Comparison of ENCODE assay signal across 29 cellular contexts in genomic region chr3:129699635-129700034, GRCh38.
DNase-seq lines count a peak whose midpoint lies in the region; ATAC-seq, FAIRE-seq and TF ChIP-seq lines count a peak whose summit lies in the region.
"Had no signal": no experiment of that assay in that cellular context is flagged by ENCODE, and none has a peak within 500 bp of the region (broad histone marks: within the 10 kb centered on the region; RNA-seq: fewer than 3 reads in every experiment).

No MANE protein-coding gene starts in this region.

- intact Hi-C loops in K562 (cut with micrococcal nuclease) (no loop called here), MCF 10A (cut with micrococcal nuclease) (no loop called here)

- H3K27me3 Mint-ChIP-seq in neural progenitor cell (ENCODE audit: insufficient read depth, low read depth): no peaks in the 10 kb centered on the region
- no peaks in the 10 kb centered on the region for H3K27me3 Mint-ChIP-seq in MCF 10A (ENCODE audit: insufficient read depth, unreplicated experiment)

- CTCF ChIA-PET in K562 (lab: Yijun Ruan, JAX; ENCODE audit: low intra/inter-chr PET ratio) (no interaction called here), MCF 10A (lab: Yijun Ruan, JAX) (interaction anchor here (0.6 to 1.0 kb wide), 2 partner anchors 24 to 126 kb away, joined by 3 read pairs; no protein-coding TSS in a partner anchor)

- in situ Hi-C loops in K562 (cut with MboI): no loop called here

- no peak for TF ChIP-seq RAD21 in K562 (CRISPR knock-in tag; conservative IDR thresholded peaks at IDR 0.05 in 1 of 2, IDR thresholded peaks at IDR 0.05 in 1 of 2)

- H3K4me3 Mint-ChIP-seq in neural progenitor cell (no peak overlapping the region), MCF 10A (ENCODE audit: unreplicated experiment) (no peak overlapping the region)
- H3K4me3 Mint-ChIP-seq: CD14-positive monocyte, HFFc6 had no signal

- H3F3A ChIP-seq in neural progenitor cell (ENCODE audit: low read depth): peaks cover 58% of the 10 kb centered on the region

- no TSS peak for BruUV-seq in K562 (replicated peaks; lab: Mats Ljungman, UMichigan)
- BruUV-seq in MCF 10A (replicated peaks; lab: Mats Ljungman, UMichigan): no TSS peak

- H3K9ac ChIP-seq in K562 (ENCODE audit: insufficient read depth in 1 of 2, low read depth in 2 of 2, low read length in 2 of 2): peak overlapping the region in 1 of 2 experiments; percentile 80; a peak in 2 of 4 replicates
- H3K9ac ChIP-seq in neural progenitor cell: no peak overlapping the region
- H3K9ac ChIP-seq: GM23248, KMS-11 had no signal

- H3K4me2 ChIP-seq in K562 (ENCODE audit: insufficient read depth, low read length) (peak overlapping the region; percentile 57), neural progenitor cell (peak overlapping the region; percentile 37)
- H3K4me2 ChIP-seq: KMS-11 had no signal

- H3K9me3 ChIP-seq in K562 (replicated peaks; ENCODE audit: control insufficient read depth, insufficient read depth, low read depth, low read length) (0 out of 2 replicates have a peak, but pooled peaks cover 2% of the 10 kb centered on the region), neural progenitor cell (ENCODE audit: low read depth) (no peaks in the 10 kb centered on the region)
- H3K9me3 ChIP-seq: BE2C had no signal

- ATAC-seq in K562: peak; percentile 81
- ATAC-seq: PC-3, SK-N-SH treated with all-trans-retinoic acid at 6 μM for 48 hours had no signal

- H4K20me1 ChIP-seq in K562 (replicated peaks; ENCODE audit: control insufficient read depth, insufficient read depth, low read length): no peaks in the 10 kb centered on the region
- peaks cover 20% of the 10 kb centered on the region for H4K20me1 ChIP-seq in neural progenitor cell (ENCODE audit: low read depth)

- peaks cover 24% of the 10 kb centered on the region for H3K4me1 Mint-ChIP-seq in neural progenitor cell
- peaks cover 24% of the 10 kb centered on the region for H3K4me1 Mint-ChIP-seq in MCF 10A (ENCODE audit: insufficient read depth, unreplicated experiment)

- no peak for TF ChIP-seq EP300 in K562 (IDR thresholded peaks at IDR 0.05; ENCODE audit: low read length)

- H3K9me3 Mint-ChIP-seq in neural progenitor cell (peaks cover 31% of the 10 kb centered on the region), MCF 10A (ENCODE audit: unreplicated experiment) (peaks cover 7% of the 10 kb centered on the region)

- TF ChIP-seq CTCF in K562 (IDR thresholded peaks at IDR 0.05 in 2 of 3, conservative IDR thresholded peaks at IDR 0.05 in 1 of 3; ENCODE audit: insufficient read depth in 2 of 3, low read depth in 1 of 3, low read length in 3 of 3) (no peak), neural progenitor cell (IDR thresholded peaks at IDR 0.05) (no peak), MCF 10A (IDR thresholded peaks at IDR 0.05; ENCODE audit: unreplicated experiment) (no peak)

- peak overlapping the region; percentile 44 for H3K27ac Mint-ChIP-seq in neural progenitor cell
- no peak overlapping the region for H3K27ac Mint-ChIP-seq in MCF 10A (ENCODE audit: low read depth, unreplicated experiment)
- H3K27ac Mint-ChIP-seq: HFFc6 had no signal

- H3K9me1 ChIP-seq in K562 (ENCODE audit: control insufficient read depth, insufficient read depth, low read length): no peaks in the 10 kb centered on the region

- FAIRE-seq in K562 (lab: Jason Lieb, UNC): no peak
- FAIRE-seq: HTR-8/SVneo had no signal

- no peak for TF ChIP-seq POLR2A in K562 (conservative IDR thresholded peaks at IDR 0.05)

- POLR2A ChIA-PET in K562 (lab: Yijun Ruan, JAX): interaction anchor here (2.0 kb wide), 1 partner anchor 10 kb away, joined by 7 read pairs; no protein-coding TSS in a partner anchor
- POLR2A ChIA-PET in MCF 10A (lab: Yijun Ruan, JAX): interaction anchor here (0.5 to 1.4 kb wide), 3 partner anchors 10 to 50 kb away, joined by 3 to 4 read pairs (median 3); no protein-coding TSS in a partner anchor

- H3K36me3 Mint-ChIP-seq in neural progenitor cell (peaks cover 30% of the 10 kb centered on the region), MCF 10A (ENCODE audit: insufficient read depth, unreplicated experiment) (peaks cover 5% of the 10 kb centered on the region)

- H3K27me3 ChIP-seq in K562 (ENCODE audit: control insufficient read depth in 2 of 2, insufficient read depth in 2 of 2, low read length in 2 of 2): no peaks in the 10 kb centered on the region
- no peaks in the 10 kb centered on the region for H3K27me3 ChIP-seq in neural progenitor cell
- H3K27me3 ChIP-seq: BE2C, SJCRH30 had no signal

- H3K4me1 ChIP-seq in K562 (replicated peaks in 1 of 2; ENCODE audit: control insufficient read depth in 2 of 2, insufficient read depth in 2 of 2, low read length in 2 of 2) (peaks cover 3 to 4% of the 10 kb centered on the region in 2 experiments; a peak in 4 of 5 replicates), neural progenitor cell (peaks cover 49% of the 10 kb centered on the region)

- no peaks in the 10 kb centered on the region; the same call in 2 of the 3 replicates for H3K79me2 ChIP-seq in K562 (ENCODE audit: control insufficient read depth, insufficient read depth, low read length)
- peaks cover 31% of the 10 kb centered on the region for H3K79me2 ChIP-seq in neural progenitor cell (ENCODE audit: low read depth)

- H3K36me3 ChIP-seq in K562 (ENCODE audit: control insufficient read depth, insufficient read depth, low read length) (no peaks in the 10 kb centered on the region), neural progenitor cell (no peaks in the 10 kb centered on the region)
- H3K36me3 ChIP-seq: BE2C, HAP-1, SJCRH30 had no signal

- H3K4me3 ChIP-seq in K562 (no peak overlapping the region; the same call in 1 of the 2 replicates), neural progenitor cell (no peak overlapping the region)
- H3K4me3 ChIP-seq: GM23248, HAP-1, SJCRH30 had no signal

- DNase-seq in NCI-H82 (lab: John Stamatoyannopoulos, UW): peak; percentile 25
- no peak for DNase-seq in NCI-H82 treated with DMSO at 0.1 percent for 48 hours (lab: John Stamatoyannopoulos, UW; ENCODE audit: unreplicated experiment)
- DNase-seq in K562 (ENCODE audit: extremely low read depth in 1 of 4, low spot score in 3 of 4): peak in 1 of 4 experiments; percentile 8
- no peak for DNase-seq in neural progenitor cell (ENCODE audit: low spot score)
- no peak for DNase-seq in ecto neural progenitor cell (ENCODE audit: low spot score)
- no peak for DNase-seq in NCI-H1436 (lab: John Stamatoyannopoulos, UW)
- no peak for DNase-seq in MCF 10A (ENCODE audit: unreplicated experiment)
- DNase-seq: 8988T; ACHN; BE2C; Calu3; GM23248; HFFc6; IMR-90; NCI-H1048; NCI-H1417 treated with DMSO at 0.1 percent for 48 hours; NCI-H187; NCI-H2081 treated with DMSO at 0.1 percent for 48 hours; NCI-H2171; NCI-H345; NCI-H510A treated with DMSO at 0.1 percent for 48 hours; NK-92 treated with Interleukin-12 subunit alpha and Interleukin-12 subunit beta, amount 100 ng/mL, for 24 hours; PC-3; SJCRH30 had no signal

- H3K27ac ChIP-seq in K562 (ENCODE audit: extremely low read depth, low read depth, low read length) (peak overlapping the region; percentile 76; the same call in 2 of the 3 replicates), neural progenitor cell (peak overlapping the region; percentile 48)
- H3K27ac ChIP-seq: GM23248, KMS-11, SJCRH30 had no signal

- H2AFZ ChIP-seq in K562 (ENCODE audit: low read depth, low read length) (peak overlapping the region; percentile 76), neural progenitor cell (replicated peaks) (no peak overlapping the region)
- H2AFZ ChIP-seq: GM23248 had no signal

TF ChIP-seq in K562, 482 proteins besides CTCF, POLR2A, EP300 and RAD21:
- TF ChIP-seq YBX1 (IDR thresholded peaks at IDR 0.05) (no peak), DNMT1 (IDR thresholded peaks at IDR 0.05) (no peak), SMARCC2 (IDR thresholded peaks at IDR 0.05; ENCODE audit: low read depth) (no peak), ATF1 (CRISPR knock-in tag; IDR thresholded peaks at IDR 0.05) (no peak), ATF1 (tag; IDR thresholded peaks at IDR 0.05) (no peak), TAF1 (IDR thresholded peaks at IDR 0.05; ENCODE audit: control insufficient read depth, extremely low read depth, insufficient read depth, low read length, severe bottlenecking) (no peak), PHB2 (IDR thresholded peaks at IDR 0.05; ENCODE audit: low read depth) (no peak), GABPB1 (CRISPR knock-in tag; IDR thresholded peaks at IDR 0.05) (no peak), FOSL1 (tag; conservative IDR thresholded peaks at IDR 0.05) (0 out of 2 replicates have a peak, but pooled peaks have one; percentile 18), TCF7L2 (IDR thresholded peaks at IDR 0.05; ENCODE audit: low read depth, low read length) (no peak), SP2 (IDR thresholded peaks at IDR 0.05; ENCODE audit: extremely low read depth, low read depth, low read length, poor library complexity, severe bottlenecking) (no peak), ARID2 (IDR thresholded peaks at IDR 0.05) (no peak), HOMEZ (CRISPR knock-in tag; IDR thresholded peaks at IDR 0.05) (no peak), RBBP5 (IDR thresholded peaks at IDR 0.05; ENCODE audit: borderline replicate concordance, insufficient read depth, low read length, poor library complexity, severe bottlenecking) (peak; percentile 32), RBM34 (IDR thresholded peaks at IDR 0.05; ENCODE audit: borderline replicate concordance, insufficient read depth, low read length) (no peak)
